Comparison of ENCODE assay signal across 22 cellular contexts in genomic region chr10:84890701-84891100, GRCh38.
"Had no signal": no experiment of that assay in that cellular context is flagged by ENCODE, and none has a peak within 500 bp of the region (broad histone marks: within the 10 kb centered on the region; RNA-seq: fewer than 3 reads in every experiment).

No MANE protein-coding gene starts in this region.

- H3K9me3 ChIP-seq: SJCRH30 had no signal

- H3K36me3 Mint-ChIP-seq: IgD-negative memory B cell had no signal

- H3K4me3 ChIP-seq: K562, SJCRH30 had no signal

- H3K4me1 Mint-ChIP-seq: IgD-negative memory B cell had no signal

- DNase-seq: Kasumi-1; NCI-H1048; NCI-H1105; NCI-H1417; NCI-H1436 treated with DMSO at 0.1 percent for 48 hours; NCI-H1694; NCI-H187 treated with DMSO at 0.1 percent for 48 hours; NCI-H2029 treated with DMSO at 0.1 percent for 48 hours; NCI-H2171 treated with DMSO at 0.1 percent for 48 hours; NCI-H2227 treated with DMSO at 0.1 percent for 48 hours; NCI-H524; NCI-H774; NK-92 treated with Interleukin-12 subunit alpha and Interleukin-12 subunit beta, amount 100 ng/mL, for 24 hours; PC-3; SHP77 treated with DMSO at 0.1 percent for 48 hours; SJCRH30; T-helper 1 cell had no signal

- H3K27me3 ChIP-seq: SJCRH30 had no signal

- H3K27ac Mint-ChIP-seq: IgD-negative memory B cell had no signal

- H3K27ac ChIP-seq: HL-60, KMS-11, RWPE1, SJCRH30 had no signal

- H3K4me1 ChIP-seq: SJCRH30 had no signal

- H3K36me3 ChIP-seq: SJCRH30 had no signal

- H3K4me3 Mint-ChIP-seq: IgD-negative memory B cell had no signal

- H3K27me3 Mint-ChIP-seq: IgD-negative memory B cell had no signal
